In the genomic region with DNA sequence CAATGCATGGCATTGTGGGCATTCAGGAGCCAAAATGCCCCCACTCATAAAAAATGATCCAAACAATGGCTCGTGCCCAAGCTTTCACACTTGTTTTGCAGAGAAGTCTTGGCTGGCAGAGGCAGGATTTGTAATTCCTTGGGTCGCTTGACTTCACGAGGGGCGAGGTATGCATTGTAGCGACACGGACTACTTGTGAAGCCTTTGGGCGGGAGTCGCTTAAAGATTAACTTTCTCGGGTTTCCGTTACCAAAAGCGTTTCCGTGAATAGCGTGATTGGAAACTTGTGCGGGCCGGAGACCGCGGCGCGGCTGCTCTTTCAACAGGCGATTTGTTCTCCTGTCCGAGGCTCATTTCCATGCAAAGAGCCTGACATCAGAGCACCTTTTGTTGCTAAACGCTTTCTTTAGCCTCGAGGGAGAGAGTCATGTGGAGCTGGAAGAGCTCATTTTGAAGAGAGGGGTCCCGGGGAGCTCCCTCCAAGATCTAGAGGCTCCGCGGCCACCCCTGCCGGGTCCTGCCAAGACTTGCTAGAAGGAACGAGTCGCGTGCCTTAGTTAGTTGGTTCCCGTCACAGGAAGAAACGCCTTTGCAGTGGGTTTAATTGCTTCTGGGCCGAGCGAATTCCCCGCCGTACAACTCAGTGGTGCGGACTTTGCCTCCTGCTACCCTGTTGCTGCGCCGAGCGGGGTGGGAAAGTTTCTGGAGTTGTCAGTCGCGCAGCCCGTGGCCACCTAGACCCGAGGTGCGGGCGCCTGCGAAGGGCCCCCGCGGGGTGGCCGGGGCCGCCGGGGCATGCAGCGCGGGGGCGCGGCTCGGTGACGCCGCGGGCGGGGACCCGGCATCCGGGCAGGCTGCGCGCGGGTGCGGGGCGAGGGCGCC, we compare ENCODE assay signal across 8 cellular contexts. TPM values are rescaled to one million over a fixed set of nuclear protein-coding genes. Genes with fewer than 3 reads are reported as not detected.
A peak's percentile ranks its signal among the peaks of the same experiment; 100 is the strongest.
DNase-seq lines count a peak whose midpoint lies in the region; ATAC-seq, FAIRE-seq and TF ChIP-seq lines count a peak whose summit lies in the region.

A gene (plus strand): TSS at position 693 of the 882 bp plus-strand sequence. CDS start 230 bp downstream, outside the sequence.

- CTCF ChIA-PET in CD4-positive, alpha-beta T cell (lab: Charles Lee): no interaction called here
- CTCF ChIA-PET in K562 (lab: Yijun Ruan, JAX; ENCODE audit: low intra/inter-chr PET ratio): no interaction called here

- H4K20me1 ChIP-seq in K562 (replicated peaks; ENCODE audit: control insufficient read depth, insufficient read depth, low read length): no peaks in the 10 kb centered on the region

- no peaks in the 10 kb centered on the region for H3K9me3 Mint-ChIP-seq in CD4-positive, alpha-beta T cell

- no peak for FAIRE-seq in K562 (lab: Jason Lieb, UNC)

- no peak for DNase-seq in CD4-positive, alpha-beta T cell
- no peak for DNase-seq in K562 (ENCODE audit: extremely low read depth in 1 of 4, low spot score in 3 of 4)
- peak; percentile 64 for DNase-seq in hepatic stellate cell (ENCODE audit: low spot score)
- peak; percentile 93 for DNase-seq in pons (ENCODE audit: low spot score)
- no peak for DNase-seq in stimulated activated naive CD4-positive, alpha-beta T cell treated with Interleukin-2 at 50 U/mL for 16 hours (lab: John Stamatoyannopoulos, UW)

- no peak within 1 kb of the TSS for H3K9ac ChIP-seq in K562 (ENCODE audit: insufficient read depth in 1 of 2, low read depth in 2 of 2, low read length in 2 of 2)

- H3K9me3 ChIP-seq in CD4-positive, alpha-beta T cell (ENCODE audit: control insufficient read depth, low read length): no peaks in the 10 kb centered on the region
- H3K9me3 ChIP-seq in K562 (replicated peaks; ENCODE audit: control insufficient read depth, insufficient read depth, low read depth, low read length): no peaks in the 10 kb centered on the region

- no peaks in the 10 kb centered on the region for H3K4me1 ChIP-seq in K562 (replicated peaks in 1 of 2; ENCODE audit: control insufficient read depth in 2 of 2, insufficient read depth in 2 of 2, low read length in 2 of 2)

- no peak for TF ChIP-seq EP300 in K562 (IDR thresholded peaks at IDR 0.05; ENCODE audit: low read length)

- no peak for TF ChIP-seq POLR2A in K562 (conservative IDR thresholded peaks at IDR 0.05)

- H3K4me1 Mint-ChIP-seq in CD4-positive, alpha-beta T cell (ENCODE audit: low read depth): peaks cover 7% of the 10 kb centered on the region

- H3K27me3 Mint-ChIP-seq in CD4-positive, alpha-beta T cell: peaks cover 53% of the 10 kb centered on the region

- in situ Hi-C loops in K562 (cut with MboI): no loop called here

- H3K27ac Mint-ChIP-seq in CD4-positive, alpha-beta T cell: no peak within 1 kb of the TSS

- H3K4me2 ChIP-seq in K562 (ENCODE audit: insufficient read depth, low read length): no peak within 1 kb of the TSS

- no peak for TF ChIP-seq CTCF in CD4-positive, alpha-beta T cell (IDR thresholded peaks at IDR 0.05)
- no peak for TF ChIP-seq CTCF in K562 (IDR thresholded peaks at IDR 0.05 in 2 of 3, conservative IDR thresholded peaks at IDR 0.05 in 1 of 3; ENCODE audit: insufficient read depth in 2 of 3, low read depth in 1 of 3, low read length in 3 of 3)

- no peaks in the 10 kb centered on the region for H3K9me1 ChIP-seq in K562 (ENCODE audit: control insufficient read depth, insufficient read depth, low read length)

- intact Hi-C loops in CD4-positive, alpha-beta T cell (cut with DNase I, micrococcal nuclease): no loop called here
- intact Hi-C loops in K562 (cut with micrococcal nuclease): no loop called here

- H2AFZ ChIP-seq in K562 (ENCODE audit: low read depth, low read length): no peak within 1 kb of the TSS

- H3K36me3 ChIP-seq in K562 (ENCODE audit: control insufficient read depth, insufficient read depth, low read length): no peaks in the 10 kb centered on the region

- WGBS in K562 (ENCODE audit: insufficient coverage, low coverage, missing lambda C conversion rate): 11% methylated on average over 53 of the region's 69 CpGs

- BruUV-seq in K562 (replicated peaks; lab: Mats Ljungman, UMichigan): no TSS peak

- H3K4me3 ChIP-seq in K562: no peak within 1 kb of the TSS

- peaks cover 51% of the 10 kb centered on the region for H3K27me3 ChIP-seq in CD4-positive, alpha-beta T cell (ENCODE audit: control insufficient read depth, insufficient read depth, low read length)
- peaks cover 27 to 36% of the 10 kb centered on the region in 2 experiments; a peak in 4 of 5 replicates for H3K27me3 ChIP-seq in K562 (ENCODE audit: control insufficient read depth in 2 of 2, insufficient read depth in 2 of 2, low read length in 2 of 2)

- no peak for ATAC-seq in CD4-positive, alpha-beta T cell (ENCODE audit: poor library complexity)
- ATAC-seq in GM19452 (IDR thresholded peaks at IDR 0.05; ENCODE audit: unreplicated experiment) (peak; percentile 78), HG03565 (IDR thresholded peaks at IDR 0.05; ENCODE audit: unreplicated experiment) (peak; percentile 52), K562 (no peak)

- H3K27ac ChIP-seq in CD4-positive, alpha-beta T cell (ENCODE audit: low read depth, low read length): no peak within 1 kb of the TSS
- H3K27ac ChIP-seq in K562 (ENCODE audit: extremely low read depth, low read depth, low read length): no peak within 1 kb of the TSS

- no peak for TF ChIP-seq RAD21 in K562 (CRISPR knock-in tag; conservative IDR thresholded peaks at IDR 0.05 in 1 of 2, IDR thresholded peaks at IDR 0.05 in 1 of 2)

- no peaks in the 10 kb centered on the region for H3K79me2 ChIP-seq in K562 (ENCODE audit: control insufficient read depth, insufficient read depth, low read length)

- peak within 1 kb of the TSS; percentile 82 for H3K4me3 Mint-ChIP-seq in CD4-positive, alpha-beta T cell

- POLR2A ChIA-PET in CD4-positive, alpha-beta T cell (lab: Charles Lee): no interaction called here
- POLR2A ChIA-PET in K562 (lab: Yijun Ruan, JAX): no interaction called here

- no peaks in the 10 kb centered on the region for H3K36me3 Mint-ChIP-seq in CD4-positive, alpha-beta T cell (ENCODE audit: low read depth)

TF ChIP-seq in PFSK-1, 5 proteins besides CTCF, POLR2A, EP300 and RAD21 (continues in another document):
- TF ChIP-seq SIN3A (IDR thresholded peaks at IDR 0.05; ENCODE audit: borderline replicate concordance, insufficient read depth, low read length): no peak

TF ChIP-seq in K562, 482 proteins besides CTCF, POLR2A, EP300 and RAD21 (continues in another document):
- TF ChIP-seq ATF7 (IDR thresholded peaks at IDR 0.05): peak; percentile 68
- peak in 1 of 2 experiments; percentile 72; a peak in 1 of 4 replicates for TF ChIP-seq NONO (IDR thresholded peaks at IDR 0.05; ENCODE audit: low read depth in 2 of 2, low read length in 1 of 2)
- TF ChIP-seq C11orf30 (IDR thresholded peaks at IDR 0.05; ENCODE audit: low read depth): no peak
- TF ChIP-seq, protein P1, sequence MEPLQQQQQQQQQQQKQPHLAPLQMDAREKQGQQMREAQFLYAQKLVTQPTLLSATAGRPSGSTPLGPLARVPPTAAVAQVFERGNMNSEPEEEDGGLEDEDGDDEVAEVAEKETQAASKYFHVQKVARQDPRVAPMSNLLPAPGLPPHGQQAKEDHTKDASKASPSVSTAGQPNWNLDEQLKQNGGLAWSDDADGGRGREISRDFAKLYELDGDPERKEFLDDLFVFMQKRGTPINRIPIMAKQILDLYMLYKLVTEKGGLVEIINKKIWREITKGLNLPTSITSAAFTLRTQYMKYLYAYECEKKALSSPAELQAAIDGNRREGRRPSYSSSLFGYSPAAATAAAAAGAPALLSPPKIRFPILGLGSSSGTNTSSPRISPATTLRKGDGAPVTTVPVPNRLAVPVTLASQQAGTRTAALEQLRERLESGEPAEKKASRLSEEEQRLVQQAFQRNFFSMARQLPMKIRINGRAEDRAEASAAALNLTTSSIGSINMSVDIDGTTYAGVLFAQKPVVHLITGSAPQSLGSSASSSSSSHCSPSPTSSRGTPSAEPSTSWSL (CRISPR knock-in tag; IDR thresholded peaks at IDR 0.05; ENCODE audit: borderline replicate concordance): no peak

RNA-seq across cellular contexts. Expression of the gene that starts here (rescaled TPM):
- under 1 TPM; 0.58 to 0.75 TPM for total RNA-seq in CD4-positive, alpha-beta T cell
- 14.9 TPM for polyA plus RNA-seq in PFSK-1 (2012; ENCODE audit: insufficient read length, low read depth)
- total RNA-seq in K562 (2011; cell fraction: chromatin; rRNA removed; ENCODE audit: low replicate concordance): 5.2 and 8.1 TPM in 2 replicates
- 2.0 and 3.2 TPM in 2 replicates for total RNA-seq in K562 (2011; cell fraction: nucleolus; rRNA removed)
- total RNA-seq in K562 (2011; cell fraction: nucleoplasm; rRNA removed): 5.5 and 5.9 TPM in 2 replicates
- total RNA-seq in K562 (2014; rRNA removed) (1.2 and 1.7 TPM in 2 replicates), K562 (2014; rRNA removed; fragmentation: Illumina TruSeq; extraction: Trizol) (1.7 and 2.2 TPM in 2 replicates), K562 (2015; rRNA removed; fragmentation: Illumina TruSeq; extraction: Trizol) (1.8 and 2.0 TPM in 2 replicates), K562 (2021) (3.2 and 3.5 TPM in 2 replicates)
- polyA plus RNA-seq in K562 (2011; rRNA removed) (0.31 and 1.5 TPM in 2 replicates), K562 (2014; fragmentation: Illumina TruSeq; extraction: Trizol) (1.4 and 1.6 TPM in 2 replicates), K562 (2014; fragmentation: Nextera tagmentation; extraction: Ambion mirVana) (1 to 10 TPM in 1 of 2 experiments, under 1 TPM in 1; 0.35 to 1.2 TPM), K562 (2014; rRNA removed) (0.76 and 2.3 TPM in 2 replicates)
- polyA plus RNA-seq in K562 (2011; cell fraction: cytosol; rRNA removed): 0.22 and 1.3 TPM in 2 replicates
- 0.10 and 1.8 TPM in 2 replicates for polyA plus RNA-seq in K562 (2011; cell fraction: nucleus; rRNA removed)
- polyA plus RNA-seq in K562 (2012): 1.1 and 2.6 TPM in 2 replicates
- polyA minus RNA-seq in K562 (2011; rRNA and poly(A)+ RNA removed): 0.45 and 4.5 TPM in 2 replicates
- 0.27 and 2.4 TPM in 2 replicates for polyA minus RNA-seq in K562 (2011; cell fraction: cytosol; rRNA and poly(A)+ RNA removed)
- 0.78 and 5.9 TPM in 2 replicates for polyA minus RNA-seq in K562 (2011; cell fraction: nucleus; rRNA and poly(A)+ RNA removed)

Comparison
In these comparisons a context has a peak if more than half of its experiments do, and no peak if none do; other contexts are left out.
1. ATAC-seq: peak in GM19452 (single experiment) and HG03565 (single experiment); none in CD4-positive, alpha-beta T cell (single experiment) and K562 (single experiment).
2. DNase-seq: peak in hepatic stellate cell (single experiment) and pons (single experiment); none in CD4-positive, alpha-beta T cell (0 of 10), K562 (0 of 4) and stimulated activated naive CD4-positive, alpha-beta T cell treated with Interleukin-2 at 50 U/mL for 16 hours (single experiment).